8 cellular contexts compared by ENCODE assay signal in the genomic region with DNA sequence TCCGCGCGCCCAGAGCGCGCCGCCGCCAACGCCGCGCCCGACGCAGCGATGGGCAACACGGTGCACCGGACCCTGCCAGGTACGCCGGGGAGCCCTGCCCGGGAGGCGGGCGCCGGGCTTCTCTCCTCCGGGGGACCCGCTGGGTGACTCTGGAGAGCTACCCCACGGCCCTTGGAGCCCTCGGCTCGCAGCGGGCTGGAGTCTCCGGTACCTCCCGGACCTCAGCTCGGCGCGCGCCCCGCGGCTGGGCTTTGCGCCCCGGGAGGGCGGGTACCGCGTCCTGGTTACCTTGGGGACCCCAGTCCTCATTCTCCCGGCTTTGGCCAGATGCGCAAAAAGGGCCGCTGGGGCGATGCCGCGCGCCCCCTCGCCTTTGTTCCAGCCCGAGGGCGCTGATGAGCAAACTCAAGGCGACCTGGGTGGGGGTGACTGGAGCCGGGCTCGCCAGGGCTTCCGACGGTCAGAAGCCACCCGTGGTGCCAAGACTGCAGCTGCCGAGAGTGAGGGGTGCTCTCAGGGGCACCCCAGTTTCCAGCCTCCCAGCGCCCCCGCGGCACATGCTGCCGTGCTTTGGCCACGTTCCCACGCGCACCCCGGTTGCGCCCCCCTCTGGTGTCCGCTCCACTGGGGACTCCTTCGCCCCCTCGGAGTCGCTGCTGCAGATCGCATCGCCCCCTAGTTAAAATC. TPM values are rescaled to one million over a fixed set of nuclear protein-coding genes. Genes with fewer than 3 reads are reported as not detected.
DNase-seq lines count a peak whose midpoint lies in the region; ATAC-seq and TF ChIP-seq lines count a peak whose summit lies in the region.

No MANE protein-coding gene starts in this region.

- H3K27ac ChIP-seq in GM23248 (no peak overlapping the region), heart right ventricle (peak overlapping the region; percentile 92 to 99 (median 98)), sigmoid colon (peak overlapping the region; percentile 94 to 99 (median 96))

- peak overlapping the region; percentile 75 for H2AFZ ChIP-seq in GM23248

- no peaks in the 10 kb centered on the region for H3K36me3 ChIP-seq in GM23248 (ENCODE audit: low read depth)
- peaks cover 0 to 34% (median 0%) of the 10 kb centered on the region in 9 donors for H3K36me3 ChIP-seq in heart right ventricle
- H3K36me3 ChIP-seq in sigmoid colon: no peaks in the 10 kb centered on the region

- no peak for TF ChIP-seq EP300 in sigmoid colon (IDR thresholded peaks at IDR 0.05)

- no peaks in the 10 kb centered on the region for H3K79me2 ChIP-seq in GM23248 (ENCODE audit: insufficient read depth)

- H3K4me3 ChIP-seq in AG09309 (ENCODE audit: control insufficient read depth, low read depth, low read length) (peak overlapping the region; percentile 51), GM23248 (peak overlapping the region; percentile 74), WI38 (ENCODE audit: low read depth, low read length) (peak overlapping the region; percentile 77), heart right ventricle (peak overlapping the region; percentile 72 to 99 (median 90)), sigmoid colon (peak overlapping the region; percentile 79 to 99 (median 99))

- H3K9me3 ChIP-seq in GM23248 (ENCODE audit: low read depth) (no peaks in the 10 kb centered on the region), heart right ventricle (no peaks in the 10 kb centered on the region), sigmoid colon (no peaks in the 10 kb centered on the region)

- DNase-seq in AG09309 (ENCODE audit: low read depth): no peak
- no peak for DNase-seq in GM23248
- peak in 1 of 2 donors; percentile 49 for DNase-seq in heart right ventricle
- peak; percentile 74 for DNase-seq in sigmoid colon
- DNase-seq in NCI-H128 (lab: John Stamatoyannopoulos, UW; ENCODE audit: unreplicated experiment): no peak
- no peak for DNase-seq in LoVo (ENCODE audit: low spot score)

- H4K20me1 ChIP-seq in GM23248 (ENCODE audit: insufficient read depth): no peaks in the 10 kb centered on the region

- TF ChIP-seq POLR2A in sigmoid colon (IDR thresholded peaks at IDR 0.05): no peak

- 0 out of 2 replicates have a peak, but pooled peaks cover 5% of the 10 kb centered on the region for H3F3A ChIP-seq in GM23248 (ENCODE audit: insufficient read depth)

- WGBS in GM23248 (ENCODE audit: low coverage in 1 of 2, low lambda C conversion rate in 2 of 2, missing lambda C conversion rate in 2 of 2), 2 experiments: 8 to 9% methylated on average over 33 to 60 of the region's 72 CpGs
- 1 to 2% methylated on average over 53 to 72 of the region's 72 CpGs for WGBS in heart right ventricle, 2 donors
- WGBS in sigmoid colon, 2 donors: 1 to 2% methylated on average over 72 of the region's 72 CpGs

- peak overlapping the region; percentile 41; the same call in 1 of the 2 replicates for H3K9ac ChIP-seq in GM23248

- intact Hi-C loops in heart right ventricle (cut with DNase I): loop anchor here (2.0 to 10.0 kb wide), 15 partner anchors 34 to 164 kb away; no protein-coding TSS in a partner anchor
- intact Hi-C loops in sigmoid colon (cut with DNase I): loop anchor here (2.0 kb wide), 4 partner anchors 47 to 163 kb away; no protein-coding TSS in a partner anchor

- H3K27me3 ChIP-seq in GM23248 (replicated peaks; ENCODE audit: insufficient read depth) (peaks cover 5% of the 10 kb centered on the region), heart right ventricle (peaks cover 0 to 30% (median 0%) of the 10 kb centered on the region in 7 donors), sigmoid colon (no peaks in the 10 kb centered on the region)

- in situ Hi-C loops in GM23248 (cut with MboI): no loop called here

- ATAC-seq in heart right ventricle (peak; percentile 9 to 30 (median 18)), HG03378 (IDR thresholded peaks at IDR 0.05; ENCODE audit: unreplicated experiment) (no peak)

- TF ChIP-seq CTCF in AG09309 (IDR thresholded peaks at IDR 0.05; ENCODE audit: control insufficient read depth, insufficient read depth, low read depth, low read length, missing control alignments): no peak
- no peak for TF ChIP-seq CTCF in WI38 (IDR thresholded peaks at IDR 0.05; ENCODE audit: low read depth, low read length)
- peak in 7 of 9 donors; percentile 7 to 52 (median 29) for TF ChIP-seq CTCF in heart right ventricle (IDR thresholded peaks at IDR 0.05)
- TF ChIP-seq CTCF in sigmoid colon (IDR thresholded peaks at IDR 0.05): peak in 2 of 4 experiments; percentile 14 to 17

- H3K4me1 ChIP-seq in GM23248 (ENCODE audit: insufficient read depth): peaks cover 4% of the 10 kb centered on the region; the same call in 1 of the 2 replicates
- peaks cover 3 to 63% (median 36%) of the 10 kb centered on the region in 9 donors for H3K4me1 ChIP-seq in heart right ventricle
- peaks cover 0 to 58% (median 49%) of the 10 kb centered on the region in 4 donors for H3K4me1 ChIP-seq in sigmoid colon

- H3K9me2 ChIP-seq in GM23248 (ENCODE audit: insufficient read depth): no peaks in the 10 kb centered on the region

- H3K4me2 ChIP-seq in GM23248 (ENCODE audit: unreplicated experiment): peak overlapping the region; percentile 81

RNA-seq across cellular contexts. Expression of a gene that starts 0.4 kb away (rescaled TPM):
- total RNA-seq in GM23248 (2014; rRNA removed; shearing (Covaris generic)): 0.38 and 1.8 TPM in 2 replicates
- polyA plus RNA-seq in GM23248 (2016; fragmentation: Nextera tagmentation; extraction: Ambion mirVana) (0.13 and 0.16 TPM in 2 replicates), heart right ventricle (10 to 100 TPM; 16.7 to 29.1 TPM), sigmoid colon (10 to 100 TPM; 12.6 to 29.6 (median 26.6) TPM)
- total RNA-seq in heart right ventricle (10 to 100 TPM; 14.4 to 45.8 (median 21.6) TPM), sigmoid colon (10 to 100 TPM; 32.9 to 53.2 (median 45.6) TPM)

Comparison
In these comparisons a context has a peak if more than half of its experiments do, and no peak if none do; other contexts are left out.
1. CTCF ChIP-seq: peak in heart right ventricle (7 of 9); none in AG09309 (single experiment) and WI38 (single experiment).
2. Peak in every context shown above with its lines, with median percentiles within 50 percentile points of each other: H3K4me3 ChIP-seq.